In the genomic region with DNA sequence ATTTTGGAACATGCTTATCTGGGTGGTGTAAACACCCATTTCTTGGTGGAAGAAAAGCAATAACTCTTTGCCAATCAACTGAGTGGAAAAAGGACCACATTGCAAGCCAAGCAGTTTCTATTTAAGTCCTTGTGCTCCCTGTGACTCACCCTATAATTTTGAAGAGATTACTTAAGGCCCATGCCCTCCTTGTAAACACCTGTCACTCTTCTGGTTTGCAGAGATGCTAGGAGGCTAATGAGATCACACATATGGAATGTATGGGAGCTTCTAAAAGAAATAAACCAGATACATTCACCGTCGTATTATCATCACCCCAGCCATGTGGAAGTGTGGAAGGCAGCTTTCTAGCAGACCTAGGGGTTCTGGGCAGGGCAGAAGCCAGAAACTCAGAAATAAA, we compare ENCODE assay signal across 8 cellular contexts.
DNase-seq lines count a peak whose midpoint lies in the region; ATAC-seq, FAIRE-seq and TF ChIP-seq lines count a peak whose summit lies in the region.

No MANE protein-coding gene starts in this region.

- FAIRE-seq in frontal cortex (lab: Jason Lieb, UNC): no peak

- ATAC-seq in Right ventricle myocardium inferior (peak; percentile 26), GM18861 (IDR thresholded peaks at IDR 0.05; ENCODE audit: unreplicated experiment) (no peak)

- no peak overlapping the region for H3K27ac ChIP-seq in left ventricle myocardium inferior (replicated peaks)

- H3K27me3 ChIP-seq in left ventricle myocardium inferior (ENCODE audit: low read depth): no peaks in the 10 kb centered on the region

- H3K36me3 ChIP-seq in left ventricle myocardium inferior: no peaks in the 10 kb centered on the region

- no peak for DNase-seq in Right ventricle myocardium inferior (ENCODE audit: missing footprints)
- no peak for DNase-seq in left ventricle myocardium inferior
- peak; percentile 1 for DNase-seq in RPMI7951 (ENCODE audit: low read depth)
- DNase-seq in islet precursor cell: peak; percentile 80
- DNase-seq in inferior parietal cortex (ENCODE audit: extremely low spot score): no peak
- no peak for DNase-seq in frontal cortex (ENCODE audit: low spot score in 2 of 2)
- no peak for DNase-seq in ecto neural progenitor cell (ENCODE audit: low spot score)

- no peak overlapping the region for H3K4me3 ChIP-seq in left ventricle myocardium inferior

- intact Hi-C loops in Right ventricle myocardium inferior (cut with DNase I): no loop called here
- intact Hi-C loops in left ventricle myocardium inferior (cut with micrococcal nuclease): no loop called here

- TF ChIP-seq CTCF in left ventricle myocardium inferior (IDR thresholded peaks at IDR 0.05; ENCODE audit: borderline replicate concordance): no peak

- no peaks in the 10 kb centered on the region for H3K9me3 ChIP-seq in left ventricle myocardium inferior (replicated peaks)

- peaks cover 10% of the 10 kb centered on the region for H3K4me1 ChIP-seq in left ventricle myocardium inferior

Comparison
In these comparisons a context has a peak if more than half of its experiments do, and no peak if none do; other contexts are left out.
1. DNase-seq: peak in RPMI7951 (single experiment) and islet precursor cell (single experiment); none in Right ventricle myocardium inferior (single experiment), left ventricle myocardium inferior (single experiment), inferior parietal cortex (single experiment), frontal cortex (0 of 2) and ecto neural progenitor cell (single experiment).